ENCODE assay signal across 8 cellular contexts in the genomic region with DNA sequence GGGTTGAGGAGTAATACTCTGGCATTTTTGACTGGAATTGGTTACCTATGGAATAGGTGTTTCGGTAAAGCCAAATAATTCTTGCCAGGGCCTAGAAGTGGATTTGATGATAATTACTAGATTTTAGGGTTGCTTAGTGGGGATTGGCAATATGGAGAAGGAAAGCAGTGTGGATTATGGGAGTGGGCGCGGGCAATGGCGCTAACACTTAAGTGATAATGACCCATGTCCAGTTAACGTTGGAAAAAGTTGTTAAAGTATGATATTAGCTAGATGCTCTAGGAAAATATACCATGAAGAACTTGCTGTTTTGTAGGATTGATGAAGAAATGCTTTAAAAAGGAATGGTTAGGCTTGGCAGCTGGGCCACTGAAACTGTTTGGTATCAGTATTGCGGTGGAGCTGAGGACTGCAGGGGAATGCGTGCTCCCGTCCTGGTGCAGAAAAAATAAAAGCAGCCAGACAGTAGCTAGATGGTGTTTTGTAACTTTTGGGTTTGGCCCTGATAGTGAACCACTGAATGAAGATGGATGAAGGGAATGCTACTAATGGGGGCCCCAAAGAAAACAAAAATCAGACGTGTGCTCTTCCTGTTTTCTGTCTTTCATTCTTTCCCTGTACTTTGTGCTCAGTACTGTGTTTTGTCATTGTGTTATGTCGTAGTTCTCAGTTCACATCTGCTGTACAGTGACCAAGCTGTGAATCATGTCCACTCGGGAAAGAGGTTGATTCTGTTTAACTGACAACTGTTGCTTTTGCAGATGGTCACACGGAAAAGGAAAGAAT. TPM values are rescaled to one million over a fixed set of nuclear protein-coding genes. Genes with fewer than 3 reads are reported as not detected.
DNase-seq lines count a peak whose midpoint lies in the region; ATAC-seq and TF ChIP-seq lines count a peak whose summit lies in the region.

No MANE protein-coding gene starts in this region.

- TF ChIP-seq CTCF in cardiac fibroblast (IDR thresholded peaks at IDR 0.05; ENCODE audit: low read depth, low read length) = peak; percentile 26

- peak; percentile 50 for DNase-seq in AG08396 (ENCODE audit: low spot score)
- DNase-seq in SJCRH30 = peak; percentile 8 to 38
- DNase-seq in cardiac fibroblast (ENCODE audit: low read depth in 2 of 2) = peak; percentile 59 to 69
- DNase-seq in kidney tubule cell (ENCODE audit: low spot score) = peak; percentile 63
- DNase-seq in stimulated activated CD4-positive, alpha-beta T cell treated with anti-CD3 and anti-CD28 coated beads, Interleukin-4, amount 100 ng/mL, for 1 hour = peak; percentile 5

- H3K27me3 ChIP-seq in SJCRH30 = no peaks in the 10 kb centered on the region; the same call in 1 of the 2 replicates

- ATAC-seq in GM18517 (IDR thresholded peaks at IDR 0.05; ENCODE audit: unreplicated experiment) (peak; percentile 42), HG03097 (IDR thresholded peaks at IDR 0.05; ENCODE audit: low FRiP score, unreplicated experiment) (peak; percentile 28), GM18502 (IDR thresholded peaks at IDR 0.05; ENCODE audit: poor library complexity, unreplicated experiment) (no peak)

- peaks cover 12% of the 10 kb centered on the region for H3K4me1 ChIP-seq in SJCRH30

- peak overlapping the region; percentile 67 for H3K4me3 ChIP-seq in SJCRH30
- peak overlapping the region; percentile 86 to 90 for H3K4me3 ChIP-seq in cardiac fibroblast (replicated peaks in 1 of 2; ENCODE audit: low read depth in 2 of 2, low read length in 2 of 2)

- no peaks in the 10 kb centered on the region for H3K36me3 ChIP-seq in SJCRH30

- H3K9me3 ChIP-seq in SJCRH30 (replicated peaks) = no peaks in the 10 kb centered on the region

- no peak overlapping the region for H3K27ac ChIP-seq in SJCRH30

RNA-seq across cellular contexts. Expression of gene INSIG2, which starts 0.9 kb away (rescaled TPM):
- total RNA-seq in SJCRH30 (2014; rRNA removed; shearing (Covaris generic)) = 7.4 and 11.0 TPM in 2 replicates

Comparison
In these comparisons a context has a peak if more than half of its experiments do, and no peak if none do; other contexts are left out.
1. DNase-seq: peak in every context shown above with its lines; median percentile 64 in cardiac fibroblast; 63 in kidney tubule cell; 50 in AG08396; 23 in SJCRH30; 5 in stimulated activated CD4-positive, alpha-beta T cell treated with anti-CD3 and anti-CD28 coated beads, Interleukin-4, amount 100 ng/mL, for 1 hour.